ENCODE assay signal across 9 cellular contexts in genomic region chr5:122312670-122312988, GRCh38. TPM values are rescaled to one million over a fixed set of nuclear protein-coding genes. Genes with fewer than 3 reads are reported as not detected.
DNase-seq lines count a peak whose midpoint lies in the region; ATAC-seq, FAIRE-seq and TF ChIP-seq lines count a peak whose summit lies in the region.
"Had no signal": no experiment of that assay in that cellular context is flagged by ENCODE, and none has a peak within 500 bp of the region (broad histone marks: within the 10 kb centered on the region; RNA-seq: fewer than 3 reads in every experiment).

No MANE protein-coding gene starts in this region.

- in situ Hi-C loops in GM13977 (cut with MboI; ENCODE audit: low pct_unique_long_range_greater_than_20kb, low sequenced_read_pairs, unreplicated experiment), result no loop called here

- no peak overlapping the region for H2AK5ac ChIP-seq in H1 (ENCODE audit: low read depth, low read length)

- H2BK20ac ChIP-seq in H1 (ENCODE audit: low read length), result no peak overlapping the region

- H3K4me1 ChIP-seq in H1 (replicated peaks in 1 of 4; ENCODE audit: control insufficient read depth in 3 of 4, insufficient read depth in 4 of 4, low read length in 3 of 4) (peaks cover 0 to 5% (median 3%) of the 10 kb centered on the region in 4 experiments; a peak in 5 of 7 replicates), aorta (ENCODE audit: control insufficient read depth in 1 of 2, insufficient read depth in 2 of 2, low read length in 2 of 2) (no peaks in the 10 kb centered on the region)

- peaks cover 59% of the 10 kb centered on the region for H3K4me1 Mint-ChIP-seq in mesothelial cell of epicardium

- 0 out of 2 replicates have a peak, but pooled peaks cover 2% of the 10 kb centered on the region for H3K79me1 ChIP-seq in H1 (ENCODE audit: low read depth, low read length)

- no peak overlapping the region for H2BK5ac ChIP-seq in H1 (ENCODE audit: low read depth, low read length)

- H2BK12ac ChIP-seq in H1 (ENCODE audit: low read depth, low read length), result no peak overlapping the region

- DNase-seq in GM13977 (ENCODE audit: low spot score), result peak; percentile 4
- DNase-seq in HuH-7.5 (ENCODE audit: low spot score), result peak; percentile 23
- no peak for DNase-seq in H1 (ENCODE audit: low read depth in 1 of 2, low spot score in 2 of 2)
- peak; percentile 33 to 57 for DNase-seq in mesothelial cell of epicardium (ENCODE audit: low spot score in 2 of 2, unreplicated experiment in 2 of 2)
- DNase-seq in aorta, result peak; percentile 51 to 83
- DNase-seq in activated gamma-delta T cell treated with Interleukin-2 at 50 U/mL for 16 hours, result no peak
- DNase-seq in HTR-8/SVneo (ENCODE audit: insufficient read length, low spot score), result no peak

- intact Hi-C loops in aorta (cut with DNase I), result loop anchor here (5.0 to 10.0 kb wide), 5 partner anchors 102 to 192 kb away; no protein-coding TSS in a partner anchor

- H3K9me3 ChIP-seq in H1 (ENCODE audit: insufficient read depth in 2 of 2, low read depth in 1 of 2, low read length in 1 of 2) (0 out of 4 replicates have a peak, but pooled peaks cover 0 to 2% of the 10 kb centered on the region in 2 experiments), aorta (ENCODE audit: control insufficient read depth, low read length) (no peaks in the 10 kb centered on the region)

- ATAC-seq in aorta (ENCODE audit: low FRiP score) (peak; percentile 71), GM21786 (IDR thresholded peaks at IDR 0.05; ENCODE audit: unreplicated experiment) (no peak)

- H4K5ac ChIP-seq in H1 (ENCODE audit: insufficient read length, low read depth, low read length), result no peak overlapping the region

- H3K23me2 ChIP-seq in H1 (ENCODE audit: low read depth, low read length), result peaks cover 9% of the 10 kb centered on the region

- TF ChIP-seq CTCF in GM13977 (IDR thresholded peaks at IDR 0.05; ENCODE audit: extremely low read depth, insufficient read depth, missing control alignments) (no peak), H1 (IDR thresholded peaks at IDR 0.05; ENCODE audit: control extremely low read depth in 1 of 3, insufficient read depth in 1 of 3, low read depth in 1 of 3, low read length in 3 of 3) (no peak), mesothelial cell of epicardium (IDR thresholded peaks at IDR 0.05; ENCODE audit: unreplicated experiment) (no peak)

- H3K23ac ChIP-seq in H1 (ENCODE audit: insufficient read length), result no peak overlapping the region

- FAIRE-seq in H1 (lab: Jason Lieb, UNC) (no peak), HTR-8/SVneo (lab: Jason Lieb, UNC) (no peak)

- no peak overlapping the region for H3K4ac ChIP-seq in H1 (replicated peaks; ENCODE audit: insufficient read length, low read depth, low read length)

- TF ChIP-seq EP300 in H1 (IDR thresholded peaks at IDR 0.05; ENCODE audit: borderline replicate concordance in 1 of 2, low read depth in 2 of 2, low read length in 2 of 2), result no peak

- H3K18ac ChIP-seq in H1 (ENCODE audit: extremely low read depth, low read length), result peak overlapping the region; percentile 21; the same call in 1 of the 2 replicates

- H3K36me3 ChIP-seq in H1 (ENCODE audit: control insufficient read depth in 2 of 4, insufficient read depth in 4 of 4, low read length in 3 of 4) (no peaks in the 10 kb centered on the region), aorta (ENCODE audit: control insufficient read depth in 1 of 2, insufficient read depth in 2 of 2, low read length in 1 of 2) (no peaks in the 10 kb centered on the region)

- H2BK120ac ChIP-seq in H1 (replicated peaks; ENCODE audit: low read depth, low read length), result no peak overlapping the region

- H4K8ac ChIP-seq in H1 (ENCODE audit: extremely low read depth, insufficient read depth, low read length), result no peak overlapping the region

- H3K4me2 ChIP-seq in H1 (ENCODE audit: insufficient read depth in 1 of 2, low read depth in 2 of 2, low read length in 2 of 2), result peak overlapping the region; percentile 88 to 89

- H3K27me3 Mint-ChIP-seq in mesothelial cell of epicardium (ENCODE audit: low read depth), result no peaks in the 10 kb centered on the region

- 3% methylated on average over 14 of the region's 14 CpGs; no CpG with 5 or more reads in 1 of the 2 experiments for WGBS in H1 (ENCODE audit: extremely low coverage in 1 of 2, insufficient coverage in 1 of 2, insufficient read length in 1 of 2, insufficient replicate concordance in 2 of 2, low coverage in 1 of 2, low lambda C conversion rate in 2 of 2, missing lambda C conversion rate in 1 of 2), 2 experiments
- 1% methylated on average over 14 of the region's 14 CpGs for WGBS in aorta, 2 donors

- H4K20me1 ChIP-seq in H1 (replicated peaks in 1 of 2; ENCODE audit: control insufficient read depth in 1 of 2, insufficient read depth in 2 of 2, low read length in 2 of 2), result no peaks in the 10 kb centered on the region

- H3K9me3 Mint-ChIP-seq in mesothelial cell of epicardium, result no peaks in the 10 kb centered on the region

- H2BK15ac ChIP-seq in H1 (ENCODE audit: low read length), result no peak overlapping the region

- H3K79me2 ChIP-seq in H1 (ENCODE audit: control insufficient read depth in 1 of 2, insufficient read depth in 2 of 2, low read length in 2 of 2), result no peaks in the 10 kb centered on the region

- H3K4me3 Mint-ChIP-seq in mesothelial cell of epicardium, result peak overlapping the region; percentile 96

- CTCF ChIA-PET in H1 (lab: Charles Lee; ENCODE audit: partially characterized antibody), result interaction anchor here (0.7 kb wide), 1 partner anchor 18 kb away, joined by 3 read pairs; no protein-coding TSS in a partner anchor

- H3K27ac Mint-ChIP-seq in mesothelial cell of epicardium, result peak overlapping the region; percentile 97

- H3K56ac ChIP-seq in H1 (replicated peaks; ENCODE audit: insufficient read length, low read depth, low read length), result no peak overlapping the region

- peaks cover 0 to 21% (median 13%) of the 10 kb centered on the region in 4 experiments; a peak in 5 of 7 replicates for H3K27me3 ChIP-seq in H1 (replicated peaks in 1 of 4; ENCODE audit: control insufficient read depth in 3 of 4, extremely low read depth in 1 of 4, insufficient read depth in 3 of 4, low read length in 3 of 4)
- H3K27me3 ChIP-seq in aorta (ENCODE audit: control insufficient read depth in 1 of 2, insufficient read depth in 2 of 2, low read length in 1 of 2), result no peaks in the 10 kb centered on the region

- 0 out of 2 replicates have a peak overlapping the region, but pooled peaks have one; percentile 4 for H2AFZ ChIP-seq in H1 (ENCODE audit: low read length)

- POLR2A ChIA-PET in H1 (lab: Charles Lee; ENCODE audit: partially characterized antibody), result no interaction called here

- no peak overlapping the region for H3K9ac ChIP-seq in H1 (replicated peaks in 1 of 4; ENCODE audit: extremely low read depth in 1 of 4, low read depth in 3 of 4, low read length in 3 of 4)

- no peak overlapping the region for H3K14ac ChIP-seq in H1 (ENCODE audit: insufficient read length)

- no peak overlapping the region for H3K27ac ChIP-seq in H1 (ENCODE audit: low read depth, low read length)
- H3K27ac ChIP-seq in aorta (ENCODE audit: low read depth in 1 of 2, low read length in 2 of 2), result peak overlapping the region; percentile 76

- H3K4me3 ChIP-seq in H1 (ENCODE audit: extremely low read depth in 1 of 4, insufficient read depth in 2 of 4, low read depth in 3 of 4, low read length in 4 of 4) (peak overlapping the region; percentile 63 to 84 (median 72)), aorta (ENCODE audit: low read length in 2 of 2) (peak overlapping the region; percentile 69 to 81)

- peaks cover 7% of the 10 kb centered on the region for H3K36me3 Mint-ChIP-seq in mesothelial cell of epicardium

- TF ChIP-seq RAD21 in H1 (IDR thresholded peaks at IDR 0.05 in 1 of 2, conservative IDR thresholded peaks at IDR 0.05 in 1 of 2; ENCODE audit: low read depth in 2 of 2, low read length in 2 of 2), result no peak

- TF ChIP-seq POLR2A in H1 (IDR thresholded peaks at IDR 0.05; ENCODE audit: control extremely low read depth in 1 of 2, low read depth in 2 of 2, low read length in 2 of 2), result no peak

- H4K91ac ChIP-seq in H1 (replicated peaks; ENCODE audit: insufficient read length, low read length), result no peak overlapping the region

TF ChIP-seq in H1, 55 proteins besides CTCF, POLR2A, EP300 and RAD21:
- TF ChIP-seq CBX5 (IDR thresholded peaks at IDR 0.05; ENCODE audit: low read depth, low read length) (no peak), TAF7 (optimal IDR thresholded peaks at IDR 0.05; ENCODE audit: borderline replicate concordance, low read depth, low read length) (no peak), CEBPB (IDR thresholded peaks at IDR 0.05; ENCODE audit: low read depth, low read length) (no peak), SIN3A (conservative IDR thresholded peaks at IDR 0.05 in 1 of 2, IDR thresholded peaks at IDR 0.05 in 1 of 2; ENCODE audit: low read depth in 1 of 2, low read length in 2 of 2) (no peak)
TF ChIP-seq in H1: peak in this region for 0.

RNA-seq across cellular contexts. Expression of gene SNCAIP, which starts 0.6 kb away (rescaled TPM):
- 9.0 and 10.5 TPM in 2 replicates for total RNA-seq in H1 (2021; fragmentation: NEBNext Ultra II Directional; extraction: Animal tissue kit (Norgen Biotek cat#: 25700))
- polyA plus RNA-seq in H1 (2011; rRNA removed) (3.9 and 5.1 TPM in 2 replicates), aorta (1 to 10 TPM; 3.6 to 8.4 TPM)
- polyA plus RNA-seq in H1 (2011; cell fraction: cytosol; rRNA removed), result 7.9 TPM
- 12.1 TPM for polyA plus RNA-seq in H1 (2011; cell fraction: nucleus; rRNA removed)
- 4.4 to 9.1 TPM (median 8.3 TPM) in 4 replicates for polyA plus RNA-seq in H1 (2012, experiment 1 of 2)
- polyA plus RNA-seq in H1 (2012, experiment 2 of 2), result 0.30 TPM
- 6.4 TPM for polyA plus RNA-seq in H1 (2013, experiment 1 of 2)
- polyA plus RNA-seq in H1 (2013, experiment 2 of 2), result 6.3 TPM
- 17.5 and 18.6 TPM in 2 replicates for polyA minus RNA-seq in H1 (2011; rRNA and poly(A)+ RNA removed)
- 5.3 TPM for polyA minus RNA-seq in H1 (2011; cell fraction: cytosol; rRNA and poly(A)+ RNA removed)
- polyA minus RNA-seq in H1 (2011; cell fraction: nucleus; rRNA and poly(A)+ RNA removed), result 21.5 TPM
- total RNA-seq in mesothelial cell of epicardium (102 to 113 TPM (median 109 TPM) in 3 replicates), aorta (10 to 100 TPM in 1 of 2 donors, 1 to 10 TPM in 1; 9.7 to 14.7 TPM)
- total RNA-seq: LHCN-M2 had no signal

Comparison
In these comparisons a context has a peak if more than half of its experiments do, and no peak if none do; other contexts are left out.
1. DNase-seq: peak in GM13977 (single experiment), HuH-7.5 (single experiment), mesothelial cell of epicardium (2 of 2) and aorta (2 of 2); none in H1 (0 of 2), activated gamma-delta T cell treated with Interleukin-2 at 50 U/mL for 16 hours (single experiment) and HTR-8/SVneo (single experiment).